ENCODE assay signal across 8 cellular contexts in the genomic region with DNA sequence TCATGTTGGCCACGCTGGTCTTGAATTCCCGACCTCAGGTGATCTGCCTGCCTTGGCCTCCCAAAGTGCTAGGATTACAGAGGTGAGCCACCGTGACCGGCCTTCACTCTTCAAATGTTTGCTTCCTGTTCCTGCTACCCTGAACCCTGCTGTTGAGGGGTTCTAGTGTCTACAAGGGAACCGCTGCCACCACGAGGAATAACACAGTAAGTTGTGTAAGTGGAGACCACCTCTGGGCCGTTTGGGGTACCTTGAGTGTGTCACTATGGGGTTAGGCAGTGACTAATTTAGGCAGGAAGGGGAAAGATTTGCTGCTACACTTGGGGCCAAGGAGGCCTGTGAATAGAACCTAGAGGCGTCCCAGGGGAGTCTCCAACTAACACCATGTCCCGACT. TPM values are rescaled to one million over a fixed set of nuclear protein-coding genes. Genes with fewer than 3 reads are reported as not detected.
A peak's percentile ranks its signal among the peaks of the same experiment; 100 is the strongest.
DNase-seq lines count a peak whose midpoint lies in the region; ATAC-seq and TF ChIP-seq lines count a peak whose summit lies in the region.
"Had no signal": no experiment of that assay in that cellular context is flagged by ENCODE, and none has a peak within 500 bp of the region (broad histone marks: within the 10 kb centered on the region; RNA-seq: fewer than 3 reads in every experiment).

No MANE protein-coding gene starts in this region.

- peaks cover 11% of the 10 kb centered on the region for H3K36me3 Mint-ChIP-seq in HFFc6 (ENCODE audit: low read depth)
- no peaks in the 10 kb centered on the region for H3K36me3 Mint-ChIP-seq in activated naive CD8-positive, alpha-beta T cell

- H3K4me3 ChIP-seq in iPS-15b (ENCODE audit: low read depth, low read length): peak overlapping the region; percentile 79

- DNase-seq in HFFc6: no peak
- no peak for DNase-seq in stimulated activated naive CD8-positive, alpha-beta T cell treated with anti-CD3 and anti-CD28 coated beads, Interleukin-15, amount 100 ng/mL, for 72 hours
- DNase-seq in AG20443 (ENCODE audit: low spot score): no peak
- no peak for DNase-seq in NCI-H2196 treated with DMSO at 0.1 percent for 48 hours (lab: John Stamatoyannopoulos, UW; ENCODE audit: unreplicated experiment)
- no peak for DNase-seq in left colon

- no peak; the same call in 1 of the 2 replicates for TF ChIP-seq CTCF in HFFc6 (IDR thresholded peaks at IDR 0.05)

- H3K4me1 ChIP-seq in iPS-15b (ENCODE audit: control insufficient read depth, insufficient read depth, low read length): peaks cover 2% of the 10 kb centered on the region

- no peaks in the 10 kb centered on the region for H3K36me3 ChIP-seq in iPS-15b (ENCODE audit: control insufficient read depth, insufficient read depth, low read length)

- H3K9me3 ChIP-seq in iPS-15b (ENCODE audit: control insufficient read depth, insufficient read depth, low read length): no peaks in the 10 kb centered on the region

- peak overlapping the region; percentile 100 for H3K27ac Mint-ChIP-seq in HFFc6
- no peak overlapping the region for H3K27ac Mint-ChIP-seq in activated naive CD8-positive, alpha-beta T cell
- no peak overlapping the region for H3K27ac Mint-ChIP-seq in stimulated activated naive CD8-positive, alpha-beta T cell treated with anti-CD3 and anti-CD28 coated beads, Interleukin-15, amount 100 ng/mL, for 72 hours

- H3K27me3 Mint-ChIP-seq in HFFc6 (ENCODE audit: insufficient read depth): peaks cover 26% of the 10 kb centered on the region
- no peaks in the 10 kb centered on the region for H3K27me3 Mint-ChIP-seq in activated naive CD8-positive, alpha-beta T cell
- H3K27me3 Mint-ChIP-seq in stimulated activated naive CD8-positive, alpha-beta T cell treated with anti-CD3 and anti-CD28 coated beads, Interleukin-15, amount 100 ng/mL, for 72 hours: no peaks in the 10 kb centered on the region

- H3K9me3 Mint-ChIP-seq in HFFc6: peaks cover 11% of the 10 kb centered on the region
- H3K9me3 Mint-ChIP-seq in activated naive CD8-positive, alpha-beta T cell (ENCODE audit: low read depth): no peaks in the 10 kb centered on the region
- no peaks in the 10 kb centered on the region for H3K9me3 Mint-ChIP-seq in stimulated activated naive CD8-positive, alpha-beta T cell treated with anti-CD3 and anti-CD28 coated beads, Interleukin-15, amount 100 ng/mL, for 72 hours

- peaks cover 27% of the 10 kb centered on the region for H3K4me1 Mint-ChIP-seq in HFFc6 (ENCODE audit: low read depth)
- peaks cover 31% of the 10 kb centered on the region for H3K4me1 Mint-ChIP-seq in activated naive CD8-positive, alpha-beta T cell (ENCODE audit: low read depth)
- H3K4me1 Mint-ChIP-seq in stimulated activated naive CD8-positive, alpha-beta T cell treated with anti-CD3 and anti-CD28 coated beads, Interleukin-15, amount 100 ng/mL, for 72 hours: peaks cover 30% of the 10 kb centered on the region

- H3K9ac ChIP-seq in iPS-15b (ENCODE audit: low read depth, low read length): peak overlapping the region; percentile 32

- peak overlapping the region; percentile 100 for H3K4me3 Mint-ChIP-seq in HFFc6
- peak overlapping the region; percentile 59 for H3K4me3 Mint-ChIP-seq in activated naive CD8-positive, alpha-beta T cell
- peak overlapping the region; percentile 92 to 98 for H3K4me3 Mint-ChIP-seq in stimulated activated naive CD8-positive, alpha-beta T cell treated with anti-CD3 and anti-CD28 coated beads, Interleukin-15, amount 100 ng/mL, for 72 hours

- intact Hi-C loops in left colon (cut with DNase I, micrococcal nuclease): no loop called here

- no peak for ATAC-seq in stimulated activated naive CD8-positive, alpha-beta T cell treated with anti-CD3 and anti-CD28 coated beads, Interleukin-15, amount 100 ng/mL, for 72 hours
- ATAC-seq in left colon: no peak

- no peaks in the 10 kb centered on the region for H3K27me3 ChIP-seq in iPS-15b (ENCODE audit: control insufficient read depth, insufficient read depth, low read length)

RNA-seq across cellular contexts. Expression of gene MYADM, which starts 2.2 kb away (rescaled TPM):
- 100 to 1,000 TPM; 304 to 350 (median 316) TPM for total RNA-seq in HFFc6 (2021; fragmentation: NEBNext Ultra II Directional; extraction: Animal tissue kit (Norgen Biotek cat#: 25700))
- total RNA-seq in left colon: 10 to 100 TPM; 55.6 to 78.4 TPM

RNA-seq across cellular contexts. Expression of gene PRKCG, which starts 16.5 kb away (rescaled TPM):
- under 1 TPM in 2 of 6 experiments, not detected in 4; 0.23 to 0.28 TPM for total RNA-seq in HFFc6 (2021; fragmentation: NEBNext Ultra II Directional; extraction: Animal tissue kit (Norgen Biotek cat#: 25700))
- total RNA-seq in left colon: under 1 TPM in 1 of 2 donors, not detected in 1; 0.22 TPM

RNA-seq across cellular contexts. Expression of gene NLRP12, which starts 41.4 kb away (rescaled TPM):
- not detected for total RNA-seq in HFFc6 (2021; fragmentation: NEBNext Ultra II Directional; extraction: Animal tissue kit (Norgen Biotek cat#: 25700))
- under 1 TPM; 0.09 to 0.22 TPM for total RNA-seq in left colon

RNA-seq across cellular contexts. Expression of gene CACNG7, which starts 43.6 kb away (rescaled TPM):
- total RNA-seq in HFFc6 (2021; fragmentation: NEBNext Ultra II Directional; extraction: Animal tissue kit (Norgen Biotek cat#: 25700)): 1 to 10 TPM in 1 of 6 experiments, under 1 TPM in 5; 0.38 to 1.2 (median 0.70) TPM
- total RNA-seq in left colon: not detected
- total RNA-seq: aorta had no signal
